22 cellular contexts compared by ENCODE assay signal in the genomic region with DNA sequence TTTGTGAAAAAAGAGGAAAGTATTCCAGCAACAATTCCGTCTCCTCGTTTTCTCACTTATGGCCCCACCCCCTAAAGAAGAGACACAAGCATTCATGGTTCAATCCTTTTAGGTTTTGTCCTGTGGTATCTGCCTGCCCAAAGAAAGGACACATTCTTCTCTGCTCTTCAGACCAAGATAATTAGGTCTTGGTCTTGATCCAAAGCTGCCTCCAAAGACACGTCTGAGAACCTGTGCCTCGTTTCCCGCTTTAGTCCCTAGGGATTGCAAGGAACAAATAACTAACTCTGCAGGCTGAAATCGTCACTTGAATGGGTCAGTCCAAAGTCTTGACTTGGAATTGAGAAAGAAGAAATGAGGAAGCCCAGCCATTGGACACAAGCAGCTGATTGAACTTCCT.
"Had no signal": no experiment of that assay in that cellular context is flagged by ENCODE, and none has a peak within 500 bp of the region (broad histone marks: within the 10 kb centered on the region; RNA-seq: fewer than 3 reads in every experiment).

No MANE protein-coding gene starts in this region.

- H3K9me3 ChIP-seq: esophagus squamous epithelium, gastrocnemius medialis, heart right ventricle, left lung, lower lobe of right lung, mucosa of descending colon had no signal

- DNase-seq: cortex of kidney; effector CD8-positive, alpha-beta T cell; effector memory CD8-positive, alpha-beta T cell; endodermal cell; erythroblast; esophagus squamous epithelium; foreskin fibroblast; foreskin melanocyte; gastrocnemius medialis; glutamatergic neuron; head of caudate nucleus; heart right ventricle; hippocampal formation; left cardiac atrium; left lung; left ventricle myocardium superior; lower lobe of right lung; mesenchymal stem cell; mucosa of descending colon; naive B cell; naive thymus-derived CD8-positive, alpha-beta T cell had no signal

- H3K4me3 ChIP-seq: esophagus squamous epithelium, gastrocnemius medialis, heart right ventricle, left lung, lower lobe of right lung, mucosa of descending colon had no signal

- H3K4me1 ChIP-seq: gastrocnemius medialis, heart right ventricle, left lung, lower lobe of right lung had no signal

- H3K27me3 ChIP-seq: esophagus squamous epithelium, gastrocnemius medialis, heart right ventricle, left lung had no signal

- H3K36me3 ChIP-seq: esophagus squamous epithelium, gastrocnemius medialis, heart right ventricle, left lung, lower lobe of right lung had no signal

- H3K27ac ChIP-seq: epithelial cell of prostate, esophagus squamous epithelium, gastrocnemius medialis, heart right ventricle, left lung, lower lobe of right lung had no signal
